ENCODE assay signal across 14 cellular contexts in the genomic region with DNA sequence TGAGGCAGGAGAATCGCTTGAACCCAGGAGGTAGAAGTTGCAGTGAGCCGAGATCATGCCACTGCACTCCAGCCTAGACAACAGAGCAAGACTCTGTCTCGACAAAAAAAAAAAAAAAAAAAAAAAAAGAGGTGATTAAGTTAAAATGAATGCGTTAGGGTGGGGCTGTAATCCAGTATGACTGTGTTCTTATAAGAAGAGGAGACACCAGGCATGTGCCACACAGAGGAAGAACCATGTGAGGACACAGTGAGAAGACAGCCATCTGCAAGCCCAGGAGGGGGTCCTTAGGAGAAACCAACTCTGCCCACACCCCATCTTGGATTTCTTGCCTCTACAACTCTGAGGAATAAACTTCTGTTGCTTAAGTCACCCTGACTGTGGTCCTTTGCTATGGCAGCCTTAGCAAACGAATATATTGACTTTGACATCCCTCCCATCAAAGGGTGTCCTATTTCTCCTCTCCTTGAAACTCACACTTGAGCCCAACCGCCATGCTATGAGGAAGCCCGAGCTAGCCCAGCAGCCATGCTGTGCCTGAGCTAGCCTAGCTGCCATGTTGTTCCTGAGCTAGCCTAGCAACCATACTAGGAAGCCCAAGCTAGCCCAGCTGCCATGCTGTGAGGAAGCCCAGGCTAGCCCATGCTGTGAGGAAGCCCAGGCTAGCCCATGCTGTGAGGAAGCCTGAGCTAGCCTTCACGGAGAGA. TPM values are rescaled to one million over a fixed set of nuclear protein-coding genes. Genes with fewer than 3 reads are reported as not detected.
A peak's percentile ranks its signal among the peaks of the same experiment; 100 is the strongest.
DNase-seq lines count a peak whose midpoint lies in the region; ATAC-seq and TF ChIP-seq lines count a peak whose summit lies in the region.
"Had no signal": no experiment of that assay in that cellular context is flagged by ENCODE, and none has a peak within 500 bp of the region (broad histone marks: within the 10 kb centered on the region; RNA-seq: fewer than 3 reads in every experiment).

No MANE protein-coding gene starts in this region.

- intact Hi-C loops in IMR-90 (cut with micrococcal nuclease): loop anchor here (1.0 kb wide), 1 partner anchor 143 kb away; no protein-coding TSS in a partner anchor

- H3K14ac ChIP-seq in IMR-90 (replicated peaks; ENCODE audit: low read depth, low read length): no peak overlapping the region

- H2AK5ac ChIP-seq in IMR-90 (ENCODE audit: low read depth, low read length): no peak overlapping the region

- dilution Hi-C loops in IMR-90 (cut with HindIII; ENCODE audit: low sequenced_read_pairs, unreplicated experiment): no loop called here

- no peak overlapping the region for H3K9ac ChIP-seq in IMR-90 (ENCODE audit: low read depth, low read length)

- TF ChIP-seq POLR2A in IMR-90 (IDR thresholded peaks at IDR 0.05; ENCODE audit: low read depth, low read length) (no peak), Peyer's patch (IDR thresholded peaks at IDR 0.05) (no peak)

- H3K9me3 ChIP-seq in IMR-90 (ENCODE audit: control insufficient read depth, insufficient read depth, low read length): no peaks in the 10 kb centered on the region
- no peaks in the 10 kb centered on the region for H3K9me3 ChIP-seq in Peyer's patch
- H3K9me3 ChIP-seq: esophagus muscularis mucosa had no signal

- no peak overlapping the region for H2BK15ac ChIP-seq in IMR-90 (ENCODE audit: low read depth, low read length)

- H3K36me3 ChIP-seq in IMR-90 (ENCODE audit: control insufficient read depth, insufficient read depth, low read length): no peaks in the 10 kb centered on the region
- no peaks in the 10 kb centered on the region for H3K36me3 ChIP-seq in Peyer's patch
- H3K36me3 ChIP-seq: esophagus muscularis mucosa had no signal

- H3K56ac ChIP-seq in IMR-90 (ENCODE audit: extremely low read depth, insufficient read depth, low read length): no peak overlapping the region

- DNase-seq in EH (ENCODE audit: low read depth): peak; percentile 62
- peak; percentile 47 for DNase-seq in IMR-90
- peak; percentile 13 for DNase-seq in astrocyte of the spinal cord (ENCODE audit: low read depth, low spot score)
- peak; percentile 54 for DNase-seq in iris pigment epithelial cell (ENCODE audit: low read depth)
- DNase-seq in Peyer's patch: no peak
- no peak for DNase-seq in activated naive CD4-positive, alpha-beta T cell (lab: John Stamatoyannopoulos, UW)
- no peak for DNase-seq in activated CD4-positive, alpha-beta T cell treated with anti-CD3 and anti-CD28 coated beads, Interleukin-2, amount 50 U/mL, for 4 hours
- DNase-seq: activated naive CD4-positive, alpha-beta T cell treated with anti-CD3 and anti-CD28 coated beads for 36 hours; NCI-H187 had no signal

- no peak overlapping the region for H3K4me3 ChIP-seq in IMR-90 (ENCODE audit: insufficient read depth, low read depth, low read length)
- no peak overlapping the region for H3K4me3 ChIP-seq in astrocyte of the spinal cord (ENCODE audit: low read depth, low read length)
- H3K4me3 ChIP-seq in Peyer's patch: no peak overlapping the region
- H3K4me3 ChIP-seq: esophagus muscularis mucosa, SK-N-MC had no signal

- no peak overlapping the region for H3K23ac ChIP-seq in IMR-90 (ENCODE audit: low read depth, low read length)

- TF ChIP-seq RAD21 in IMR-90 (IDR thresholded peaks at IDR 0.05; ENCODE audit: low read length): no peak

- H4K8ac ChIP-seq in IMR-90 (ENCODE audit: low read depth in 2 of 2, low read length in 2 of 2): no peak overlapping the region

- H3K27ac ChIP-seq in IMR-90 (ENCODE audit: insufficient read depth, low read length) (no peak overlapping the region), Peyer's patch (no peak overlapping the region)
- H3K27ac ChIP-seq: esophagus muscularis mucosa, SK-N-MC, VCaP had no signal

- H3K27me3 ChIP-seq in IMR-90 (ENCODE audit: control insufficient read depth, insufficient read depth, low read length) (peaks cover 6% of the 10 kb centered on the region), Peyer's patch (no peaks in the 10 kb centered on the region)

- no peak overlapping the region for H2BK20ac ChIP-seq in IMR-90 (ENCODE audit: low read depth, low read length)

- H3K9me1 ChIP-seq in IMR-90 (ENCODE audit: insufficient read depth, low read length): no peaks in the 10 kb centered on the region

- H3K4me2 ChIP-seq in IMR-90 (ENCODE audit: low read depth, low read length): no peak overlapping the region

- H2AFZ ChIP-seq in IMR-90 (replicated peaks; ENCODE audit: low read length, poor library complexity): peak overlapping the region; percentile 57

- TF ChIP-seq CTCF in IMR-90 (conservative IDR thresholded peaks at IDR 0.05; ENCODE audit: low read depth, low read length): no peak
- TF ChIP-seq CTCF in astrocyte of the spinal cord (IDR thresholded peaks at IDR 0.05; ENCODE audit: low read depth, low read length): no peak
- TF ChIP-seq CTCF in Peyer's patch (IDR thresholded peaks at IDR 0.05): no peak

- no peak overlapping the region for H4K5ac ChIP-seq in IMR-90 (ENCODE audit: low read depth, low read length)

- H2BK5ac ChIP-seq in IMR-90 (ENCODE audit: low read depth, low read length, poor library complexity, severe bottlenecking): no peak overlapping the region

- in situ Hi-C loops in IMR-90 (cut with MboI; ENCODE audit: low sequenced_read_pairs) (no loop called here), astrocyte of the spinal cord (cut with HindIII; ENCODE audit: low sequenced_read_pairs) (no loop called here)

- H3K79me1 ChIP-seq in IMR-90 (ENCODE audit: low read depth in 1 of 2, low read length in 2 of 2): no peaks in the 10 kb centered on the region

- POLR2A ChIA-PET in IMR-90 (lab: Charles Lee; ENCODE audit: unreplicated experiment): no interaction called here

- ATAC-seq in IMR-90 (ENCODE audit: low read depth): peak; percentile 32; the same call in 1 of the 2 replicates
- no peak for ATAC-seq in GM21825 (IDR thresholded peaks at IDR 0.05; ENCODE audit: unreplicated experiment)
- ATAC-seq: sciatic nerve had no signal

- H4K91ac ChIP-seq in IMR-90 (ENCODE audit: insufficient read depth, low read depth, low read length): no peak overlapping the region

- CTCF ChIA-PET in IMR-90 (lab: Yijun Ruan, JAX): interaction anchor here (1.0 to 1.1 kb wide), 2 partner anchors 25 to 150 kb away, joined by 3 to 6 read pairs; no protein-coding TSS in a partner anchor

- H3K4me1 ChIP-seq in IMR-90 (ENCODE audit: control insufficient read depth, insufficient read depth, low read length) (no peaks in the 10 kb centered on the region), Peyer's patch (no peaks in the 10 kb centered on the region)
- H3K4me1 ChIP-seq: esophagus muscularis mucosa had no signal

- H2BK120ac ChIP-seq in IMR-90 (ENCODE audit: low read depth, low read length): no peak overlapping the region

- WGBS in IMR-90 (ENCODE audit: extremely low coverage in 2 of 2, insufficient read length in 1 of 2), 2 experiments: 63% methylated on average over 3 of the region's 8 CpGs; no CpG with 5 or more reads in 1 of the 2 experiments

- no peak overlapping the region for H3K18ac ChIP-seq in IMR-90 (ENCODE audit: low read depth, low read length)

- no peak overlapping the region for H3K4ac ChIP-seq in IMR-90 (ENCODE audit: low read depth, low read length)

- BruUV-seq in IMR-90 (replicated peaks; lab: Mats Ljungman, UMichigan): no TSS peak

- H4K20me1 ChIP-seq in IMR-90 (ENCODE audit: insufficient read depth, low read length): no peaks in the 10 kb centered on the region

- no peak overlapping the region for H2AK9ac ChIP-seq in IMR-90 (replicated peaks; ENCODE audit: low read depth, low read length, poor library complexity)

TF ChIP-seq in IMR-90, 13 proteins besides CTCF, POLR2A, EP300 and RAD21 (continues in another document):
- TF ChIP-seq MAFK (IDR thresholded peaks at IDR 0.05; ENCODE audit: low read depth, low read length) (no peak), BHLHE40 (IDR thresholded peaks at IDR 0.05; ENCODE audit: low read depth, low read length) (no peak; the same call in 1 of the 2 replicates), MXI1 (IDR thresholded peaks at IDR 0.05; ENCODE audit: borderline replicate concordance, low read depth, low read length) (no peak), FOS (IDR thresholded peaks at IDR 0.05; ENCODE audit: low read depth, low read length) (no peak), CEBPB (IDR thresholded peaks at IDR 0.05; ENCODE audit: low read depth, low read length) (no peak), RFX5 (IDR thresholded peaks at IDR 0.05; ENCODE audit: low read depth, low read length) (no peak), USF2 (IDR thresholded peaks at IDR 0.05; ENCODE audit: low read depth, low read length) (no peak), NFE2L2 (IDR thresholded peaks at IDR 0.05; ENCODE audit: low read depth, low read length) (no peak), CHD1 (IDR thresholded peaks at IDR 0.05; ENCODE audit: low read depth, low read length) (no peak), MAZ (IDR thresholded peaks at IDR 0.05; ENCODE audit: borderline replicate concordance, low read depth, low read length) (no peak), ELK1 (IDR thresholded peaks at IDR 0.05; ENCODE audit: borderline replicate concordance, low read depth, low read length) (no peak)

RNA-seq across cellular contexts. Expression of gene PPP1R16B, which starts 15.8 kb away (rescaled TPM):
- total RNA-seq in IMR-90 (2012; rRNA removed): not detected in 2 replicates
- not detected in 2 replicates for polyA plus RNA-seq in IMR-90 (2012; rRNA removed)
- not detected in 2 replicates for polyA plus RNA-seq in IMR-90 (2012; cell fraction: cytosol; rRNA removed)
- not detected in 2 replicates for polyA plus RNA-seq in IMR-90 (2012; cell fraction: nucleus; rRNA removed; ENCODE audit: low replicate concordance)
- total RNA-seq in Peyer's patch: 10 to 100 TPM in 1 of 4 donors, 1 to 10 TPM in 3; 3.2 to 41.3 (median 7.2) TPM

RNA-seq across cellular contexts. Expression of gene ACTR5, which starts 41.4 kb away (rescaled TPM):
- total RNA-seq in IMR-90 (2012; rRNA removed) (5.3 and 6.6 TPM in 2 replicates), Peyer's patch (10 to 100 TPM in 2 of 4 donors, 1 to 10 TPM in 2; 5.1 to 32.2 (median 11.0) TPM)
- 5.9 and 6.2 TPM in 2 replicates for polyA plus RNA-seq in IMR-90 (2012; rRNA removed)
- polyA plus RNA-seq in IMR-90 (2012; cell fraction: cytosol; rRNA removed): 4.1 and 4.2 TPM in 2 replicates
- polyA plus RNA-seq in IMR-90 (2012; cell fraction: nucleus; rRNA removed; ENCODE audit: low replicate concordance): 17.4 and 19.0 TPM in 2 replicates

Comparison
In these comparisons a context has a peak if more than half of its experiments do, and no peak if none do; other contexts are left out.
1. DNase-seq: peak in EH (single experiment), IMR-90 (single experiment), astrocyte of the spinal cord (single experiment) and iris pigment epithelial cell (single experiment); none in Peyer's patch (0 of 3), activated naive CD4-positive, alpha-beta T cell (0 of 4) and activated CD4-positive, alpha-beta T cell treated with anti-CD3 and anti-CD28 coated beads, Interleukin-2, amount 50 U/mL, for 4 hours (0 of 2).